In genomic region chr17:81731271-81731670, GRCh38 we compare ENCODE assay signal across 12 cellular contexts. TPM values are rescaled to one million over a fixed set of nuclear protein-coding genes. Genes with fewer than 3 reads are reported as not detected.
DNase-seq lines count a peak whose midpoint lies in the region; TF ChIP-seq lines count a peak whose summit lies in the region.
"Had no signal": no experiment of that assay in that cellular context is flagged by ENCODE, and none has a peak within 500 bp of the region (broad histone marks: within the 10 kb centered on the region; RNA-seq: fewer than 3 reads in every experiment).

No MANE protein-coding gene starts in this region.

- TF ChIP-seq EP300 in stomach (IDR thresholded peaks at IDR 0.05) = no peak

- no TSS peak for BruUV-seq in MCF 10A (replicated peaks; lab: Mats Ljungman, UMichigan)

- H2AFZ ChIP-seq in Loucy (ENCODE audit: low read length) = peak overlapping the region; percentile 76; the same call in 1 of the 2 replicates

- no peak for TF ChIP-seq POLR2A in stomach (IDR thresholded peaks at IDR 0.05)

- no peaks in the 10 kb centered on the region for H3K79me2 ChIP-seq in Loucy (ENCODE audit: insufficient read depth, low read length)

- H3F3A ChIP-seq in Loucy (ENCODE audit: low read depth) = no peaks in the 10 kb centered on the region; the same call in 1 of the 2 replicates

- POLR2A ChIA-PET in MCF 10A (lab: Yijun Ruan, JAX) = interaction anchor here (0.7 to 1.1 kb wide), 2 partner anchors 27 to 102 kb away, joined by 3 read pairs; partner anchors contain the start of gene MCRIP1

- no peaks in the 10 kb centered on the region for H3K27me3 Mint-ChIP-seq in MCF 10A (ENCODE audit: insufficient read depth, unreplicated experiment)
- H3K27me3 Mint-ChIP-seq in activated CD4-positive, alpha-beta T cell treated with anti-CD3 and anti-CD28 coated beads, Interleukin-2, amount 10 ng/mL, durations not matched to agents 24 days and 14 days = peaks cover 19% of the 10 kb centered on the region

- H3K4me1 ChIP-seq in Loucy (ENCODE audit: insufficient read depth, low read length, poor library complexity, severe bottlenecking) = peaks cover 14% of the 10 kb centered on the region
- peaks cover 23 to 45% (median 35%) of the 10 kb centered on the region in 4 donors for H3K4me1 ChIP-seq in stomach
- H3K4me1 ChIP-seq: foreskin keratinocyte had no signal

- 43 to 72% (median 65%) methylated on average over 11 of the region's 11 CpGs for WGBS in stomach, 5 donors

- H4K20me1 ChIP-seq in Loucy (ENCODE audit: insufficient read depth, low read length, poor library complexity, severe bottlenecking) = no peaks in the 10 kb centered on the region

- H3K27me3 ChIP-seq in Loucy (ENCODE audit: insufficient read depth, low read length, poor library complexity, severe bottlenecking) (no peaks in the 10 kb centered on the region), stomach (peaks cover 0 to 58% (median 0%) of the 10 kb centered on the region in 3 donors)

- H3K36me3 Mint-ChIP-seq in MCF 10A (ENCODE audit: insufficient read depth, unreplicated experiment) = no peaks in the 10 kb centered on the region
- no peaks in the 10 kb centered on the region for H3K36me3 Mint-ChIP-seq in activated CD4-positive, alpha-beta T cell treated with anti-CD3 and anti-CD28 coated beads, Interleukin-2, amount 10 ng/mL, durations not matched to agents 24 days and 14 days (ENCODE audit: low read depth)

- intact Hi-C loops in MCF 10A (cut with micrococcal nuclease) = no loop called here
- intact Hi-C loops in stomach (cut with DNase I; ENCODE audit: low total_unique reads) = no loop called here
- intact Hi-C loops in activated CD4-positive, alpha-beta T cell treated with anti-CD3 and anti-CD28 coated beads, Interleukin-2, amount 10 ng/mL, durations not matched to agents 24 days and 14 days (cut with micrococcal nuclease) = no loop called here

- H3K36me3 ChIP-seq in Loucy (ENCODE audit: insufficient read depth, low read length) = no peaks in the 10 kb centered on the region
- H3K36me3 ChIP-seq in stomach = no peaks in the 10 kb centered on the region

- no peak overlapping the region for H3K27ac Mint-ChIP-seq in MCF 10A (ENCODE audit: low read depth, unreplicated experiment)
- no peak overlapping the region for H3K27ac Mint-ChIP-seq in activated CD4-positive, alpha-beta T cell treated with anti-CD3 and anti-CD28 coated beads, Interleukin-2, amount 10 ng/mL, durations not matched to agents 24 days and 14 days
- H3K27ac Mint-ChIP-seq: stimulated activated naive CD8-positive, alpha-beta T cell treated with anti-CD3 and anti-CD28 coated beads, Interleukin-15, amount 100 ng/mL, for 72 hours had no signal

- H3K4me1 Mint-ChIP-seq in MCF 10A (ENCODE audit: insufficient read depth, unreplicated experiment) = peaks cover 6% of the 10 kb centered on the region
- H3K4me1 Mint-ChIP-seq in activated CD4-positive, alpha-beta T cell treated with anti-CD3 and anti-CD28 coated beads, Interleukin-2, amount 10 ng/mL, durations not matched to agents 24 days and 14 days = peaks cover 11% of the 10 kb centered on the region

- H3K4me3 ChIP-seq in Loucy (ENCODE audit: low read length, poor library complexity, severe bottlenecking) = no peak overlapping the region
- no peak overlapping the region for H3K4me3 ChIP-seq in stomach

- no peaks in the 10 kb centered on the region for H3K9me2 ChIP-seq in Loucy (replicated peaks; ENCODE audit: low read depth, low read length)

- no peak overlapping the region for H3K4me3 Mint-ChIP-seq in MCF 10A (ENCODE audit: unreplicated experiment)
- no peak overlapping the region for H3K4me3 Mint-ChIP-seq in activated CD4-positive, alpha-beta T cell treated with anti-CD3 and anti-CD28 coated beads, Interleukin-2, amount 10 ng/mL, durations not matched to agents 24 days and 14 days
- H3K4me3 Mint-ChIP-seq: stimulated activated naive CD8-positive, alpha-beta T cell treated with anti-CD3 and anti-CD28 coated beads, Interleukin-15, amount 100 ng/mL, for 72 hours had no signal

- H3K9ac ChIP-seq in Loucy (ENCODE audit: low read depth, low read length, poor library complexity, severe bottlenecking) = no peak overlapping the region

- TF ChIP-seq CTCF in Loucy (conservative IDR thresholded peaks at IDR 0.05; ENCODE audit: low read length) (no peak), MCF 10A (IDR thresholded peaks at IDR 0.05; ENCODE audit: unreplicated experiment) (no peak), stomach (IDR thresholded peaks at IDR 0.05) (no peak)

- DNase-seq in AG08395 (ENCODE audit: low spot score) (peak; percentile 83), amniotic epithelial cell (ENCODE audit: low read depth) (peak; percentile 88), kidney glomerular epithelial cell (lab: John Stamatoyannopoulos, UW) (peak; percentile 24), MCF 10A (ENCODE audit: unreplicated experiment) (no peak), stomach (no peak), DMS153 (lab: John Stamatoyannopoulos, UW) (no peak)
- DNase-seq in activated CD4-positive, alpha-beta T cell treated with anti-CD3 and anti-CD28 coated beads, Interleukin-2, amount 10 ng/mL, durations not matched to agents 24 days and 14 days = no peak
- DNase-seq: central memory CD4-positive, alpha-beta T cell; stimulated activated CD4-positive, alpha-beta T cell treated with anti-CD3 and anti-CD28 coated beads, Interleukin-2, amount 100 ng/mL, for 48 hours; stimulated activated naive CD8-positive, alpha-beta T cell treated with anti-CD3 and anti-CD28 coated beads, Interleukin-15, amount 100 ng/mL, for 72 hours had no signal

- no peaks in the 10 kb centered on the region for H3K9me3 Mint-ChIP-seq in MCF 10A (ENCODE audit: unreplicated experiment)
- no peaks in the 10 kb centered on the region for H3K9me3 Mint-ChIP-seq in activated CD4-positive, alpha-beta T cell treated with anti-CD3 and anti-CD28 coated beads, Interleukin-2, amount 10 ng/mL, durations not matched to agents 24 days and 14 days
- H3K9me3 Mint-ChIP-seq: stimulated activated naive CD8-positive, alpha-beta T cell treated with anti-CD3 and anti-CD28 coated beads, Interleukin-15, amount 100 ng/mL, for 72 hours had no signal

- no peaks in the 10 kb centered on the region for H3K9me3 ChIP-seq in Loucy (ENCODE audit: insufficient read depth, low read depth, low read length)
- no peaks in the 10 kb centered on the region for H3K9me3 ChIP-seq in stomach

- H3K27ac ChIP-seq in stomach = no peak overlapping the region
- H3K27ac ChIP-seq: foreskin keratinocyte had no signal

- CTCF ChIA-PET in MCF 10A (lab: Yijun Ruan, JAX) = interaction anchor here (0.6 to 1.1 kb wide), 2 partner anchors 19 to 306 kb away, joined by 3 read pairs; partner anchors contain the start of gene DCXR

- H3K4me2 ChIP-seq in Loucy (ENCODE audit: low read depth, low read length, poor library complexity, severe bottlenecking) = peak overlapping the region; percentile 60

RNA-seq across cellular contexts. Expression of gene SLC25A10, which starts 19.2 kb away (rescaled TPM):
- total RNA-seq in MCF 10A (2022) = 5.1 and 9.5 TPM in 2 replicates
- 10 to 100 TPM in 3 of 5 donors, 1 to 10 TPM in 2; 3.5 to 55.6 (median 17.6) TPM for total RNA-seq in stomach
- 10 to 100 TPM; 33.2 to 40.7 (median 34.1) TPM for polyA plus RNA-seq in stomach
- 48.6 and 52.7 TPM in 2 replicates for total RNA-seq in activated CD4-positive, alpha-beta T cell treated with anti-CD3 and anti-CD28 coated beads, Interleukin-2, amount 10 ng/mL, durations not matched to agents 24 days and 14 days

RNA-seq across cellular contexts. Expression of gene MRPL12, which starts 28.1 kb away (rescaled TPM):
- total RNA-seq in MCF 10A (2022) (82.6 and 143 TPM in 2 replicates), stomach (100 to 1,000 TPM in 1 of 5 donors, 10 to 100 TPM in 3, 1 to 10 TPM in 1; 3.5 to 146 (median 47.8) TPM)
- polyA plus RNA-seq in stomach = 100 to 1,000 TPM in 2 of 3 donors, 10 to 100 TPM in 1; 90.6 to 178 (median 158) TPM
- 232 and 233 TPM in 2 replicates for total RNA-seq in activated CD4-positive, alpha-beta T cell treated with anti-CD3 and anti-CD28 coated beads, Interleukin-2, amount 10 ng/mL, durations not matched to agents 24 days and 14 days

RNA-seq across cellular contexts. Expression of gene HGS, which starts 47.5 kb away (rescaled TPM):
- total RNA-seq in MCF 10A (2022) (160 and 178 TPM in 2 replicates), stomach (100 to 1,000 TPM in 4 of 5 donors, 10 to 100 TPM in 1; 52.0 to 275 (median 142) TPM)
- polyA plus RNA-seq in stomach = 100 to 1,000 TPM in 2 of 3 donors, 10 to 100 TPM in 1; 86.1 to 138 (median 105) TPM
- 136 and 137 TPM in 2 replicates for total RNA-seq in activated CD4-positive, alpha-beta T cell treated with anti-CD3 and anti-CD28 coated beads, Interleukin-2, amount 10 ng/mL, durations not matched to agents 24 days and 14 days

RNA-seq across cellular contexts. Expression of gene ARL16, which starts 47.7 kb away (rescaled TPM):
- total RNA-seq in MCF 10A (2022) = 34.8 and 38.6 TPM in 2 replicates
- total RNA-seq in stomach = 100 to 1,000 TPM in 1 of 5 donors, 10 to 100 TPM in 3, 1 to 10 TPM in 1; 8.1 to 109 (median 25.7) TPM
- 10 to 100 TPM; 43.5 to 67.1 (median 55.6) TPM for polyA plus RNA-seq in stomach
- 34.9 and 37.6 TPM in 2 replicates for total RNA-seq in activated CD4-positive, alpha-beta T cell treated with anti-CD3 and anti-CD28 coated beads, Interleukin-2, amount 10 ng/mL, durations not matched to agents 24 days and 14 days

Comparison
In these comparisons a context has a peak if more than half of its experiments do, and no peak if none do; other contexts are left out.
1. DNase-seq: peak in AG08395 (single experiment), amniotic epithelial cell (single experiment) and kidney glomerular epithelial cell (single experiment); none in MCF 10A (single experiment), stomach (single experiment), DMS153 (single experiment) and activated CD4-positive, alpha-beta T cell treated with anti-CD3 and anti-CD28 coated beads, Interleukin-2, amount 10 ng/mL, durations not matched to agents 24 days and 14 days (single experiment).